Comparison of ENCODE assay signal across 8 cellular contexts in the genomic region with DNA sequence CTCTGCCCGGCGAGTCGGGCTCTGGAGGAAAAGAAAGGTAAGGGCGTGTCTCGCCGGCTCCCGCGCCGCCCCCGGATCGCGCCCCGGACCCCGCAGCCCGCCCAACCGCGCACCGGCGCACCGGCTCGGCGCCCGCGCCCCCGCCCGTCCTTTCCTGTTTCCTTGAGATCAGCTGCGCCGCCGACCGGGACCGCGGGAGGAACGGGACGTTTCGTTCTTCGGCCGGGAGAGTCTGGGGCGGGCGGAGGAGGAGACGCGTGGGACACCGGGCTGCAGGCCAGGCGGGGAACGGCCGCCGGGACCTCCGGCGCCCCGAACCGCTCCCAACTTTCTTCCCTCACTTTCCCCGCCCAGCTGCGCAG. TPM values are rescaled to one million over a fixed set of nuclear protein-coding genes. Genes with fewer than 3 reads are reported as not detected.
DNase-seq lines count a peak whose midpoint lies in the region; ATAC-seq and TF ChIP-seq lines count a peak whose summit lies in the region.

No MANE protein-coding gene starts in this region.

- intact Hi-C loops in Calu3 (cut with micrococcal nuclease; ENCODE audit: unreplicated experiment) = loop anchor here (2.0 kb wide), 1 partner anchor 245 kb away; no protein-coding TSS in a partner anchor

- DNase-seq in Calu3 (peak; percentile 78), Peyer's patch (peak in 2 of 3 donors; percentile 77 to 86), foreskin keratinocyte (peak in 1 of 2 donors; percentile 14), osteocyte (ENCODE audit: extremely low spot score, unreplicated experiment) (no peak), epidermal melanocyte (ENCODE audit: insufficient read length, low spot score) (no peak), NCI-H82 (lab: John Stamatoyannopoulos, UW) (no peak)

- H3K4me1 Mint-ChIP-seq in Calu3 (ENCODE audit: low read depth, unreplicated experiment) (peaks cover 43% of the 10 kb centered on the region), osteocyte (ENCODE audit: unreplicated experiment) (peaks cover 46% of the 10 kb centered on the region)

- no peaks in the 10 kb centered on the region for H3K9me3 ChIP-seq in Peyer's patch

- ATAC-seq in foreskin keratinocyte = no peak
- ATAC-seq in HG02763 (IDR thresholded peaks at IDR 0.05; ENCODE audit: unreplicated experiment) = no peak
- ATAC-seq in GM21619 (IDR thresholded peaks at IDR 0.05; ENCODE audit: unreplicated experiment) = no peak

- peaks cover 53% of the 10 kb centered on the region for H3K36me3 Mint-ChIP-seq in Calu3 (ENCODE audit: insufficient read depth, unreplicated experiment)
- no peaks in the 10 kb centered on the region for H3K36me3 Mint-ChIP-seq in osteocyte (ENCODE audit: unreplicated experiment)

- CTCF ChIA-PET in Calu3 (lab: Charles Lee) = interaction anchor here (0.5 to 2.7 kb wide), 3 partner anchors 11 to 141 kb away, joined by 4 to 13 read pairs (median 4); no protein-coding TSS in a partner anchor

- H3K4me1 ChIP-seq in Peyer's patch = peaks cover 0 to 4% (median 0%) of the 10 kb centered on the region in 4 donors
- H3K4me1 ChIP-seq in foreskin keratinocyte = peaks cover 22% of the 10 kb centered on the region

- peak in 1 of 2 donors; percentile 26 for TF ChIP-seq POLR2A in Peyer's patch (IDR thresholded peaks at IDR 0.05)

- H3K27me3 ChIP-seq in Peyer's patch (no peaks in the 10 kb centered on the region), foreskin keratinocyte (no peaks in the 10 kb centered on the region)

- H3K4me3 Mint-ChIP-seq in Calu3 (ENCODE audit: low read depth, unreplicated experiment) (peak overlapping the region; percentile 84), osteocyte (ENCODE audit: unreplicated experiment) (peak overlapping the region; percentile 79)

- no peaks in the 10 kb centered on the region for H3K36me3 ChIP-seq in Peyer's patch

- H3K27ac Mint-ChIP-seq in Calu3 (ENCODE audit: unreplicated experiment) (peak overlapping the region; percentile 84), osteocyte (ENCODE audit: unreplicated experiment) (no peak overlapping the region)

- BruUV-seq in Calu3 (replicated peaks; lab: Mats Ljungman, UMichigan) = no TSS peak

- H3K27ac ChIP-seq in Peyer's patch (peak overlapping the region; percentile 70 to 97 (median 90)), foreskin keratinocyte (peak overlapping the region; percentile 89)

- no peak for TF ChIP-seq CTCF in Calu3 (IDR thresholded peaks at IDR 0.05; ENCODE audit: unreplicated experiment)
- no peak for TF ChIP-seq CTCF in Peyer's patch (IDR thresholded peaks at IDR 0.05)
- TF ChIP-seq CTCF in foreskin keratinocyte (conservative IDR thresholded peaks at IDR 0.05) = no peak
- no peak for TF ChIP-seq CTCF in osteocyte (IDR thresholded peaks at IDR 0.05)

- H3K9me3 Mint-ChIP-seq in Calu3 (ENCODE audit: low read depth, unreplicated experiment) (no peaks in the 10 kb centered on the region), osteocyte (ENCODE audit: unreplicated experiment) (no peaks in the 10 kb centered on the region)

- no peaks in the 10 kb centered on the region for H3K27me3 Mint-ChIP-seq in Calu3 (ENCODE audit: unreplicated experiment)
- no peaks in the 10 kb centered on the region for H3K27me3 Mint-ChIP-seq in osteocyte (ENCODE audit: unreplicated experiment)

- H3K4me3 ChIP-seq in Peyer's patch = peak overlapping the region; percentile 38 to 98 (median 78)

RNA-seq across cellular contexts. Expression of gene EGFR, which starts 0.5 kb away (rescaled TPM):
- 85.3 and 87.4 TPM in 2 replicates for total RNA-seq in Calu3 (2022)
- 10 to 100 TPM; 45.5 to 61.1 (median 56.9) TPM for total RNA-seq in Peyer's patch
- total RNA-seq in foreskin keratinocyte = 156 and 161 TPM in 2 replicates
- 22.4 and 28.7 TPM in 2 replicates for polyA plus RNA-seq in foreskin keratinocyte
- 56.2 and 56.5 TPM in 2 replicates for total RNA-seq in osteocyte

Comparison
In these comparisons a context has a peak if more than half of its experiments do, and no peak if none do; other contexts are left out.
1. DNase-seq: peak in Calu3 (single experiment) and Peyer's patch (2 of 3); none in osteocyte (single experiment), epidermal melanocyte (single experiment) and NCI-H82 (single experiment).